Comparison of ENCODE assay signal across 29 cellular contexts in genomic region chr9:23556459-23556858, GRCh38.
DNase-seq lines count a peak whose midpoint lies in the region; ATAC-seq, FAIRE-seq and TF ChIP-seq lines count a peak whose summit lies in the region.
"Had no signal": no experiment of that assay in that cellular context is flagged by ENCODE, and none has a peak within 500 bp of the region (broad histone marks: within the 10 kb centered on the region; RNA-seq: fewer than 3 reads in every experiment).

No MANE protein-coding gene starts in this region.

- H4K20me1 ChIP-seq in mammary epithelial cell (ENCODE audit: insufficient read depth, low read length), result no peaks in the 10 kb centered on the region

- H3K4me1 Mint-ChIP-seq in nephron progenitor cell, result peaks cover 22% of the 10 kb centered on the region
- H3K4me1 Mint-ChIP-seq in activated T-helper 17 cell treated with anti-CD3 and anti-CD28 coated beads, Interleukin-2, amount 50 U/mL, for 72 hours, result no peaks in the 10 kb centered on the region
- H3K4me1 Mint-ChIP-seq: activated CD8-positive, alpha-beta memory T cell treated with anti-CD3 and anti-CD28 coated beads, Interleukin-2, amount 10 ng/mL, durations not matched to agents 7 days and 5 days; activated naive CD8-positive, alpha-beta T cell treated with anti-CD3 and anti-CD28 coated beads, Interleukin-2, amount 10 ng/mL, durations not matched to agents 7 days and 5 days; CD14-positive monocyte; central memory CD8-positive, alpha-beta T cell; naive B cell had no signal

- no TSS peak for BruUV-seq in mammary epithelial cell (replicated peaks; lab: Mats Ljungman, UMichigan)

- H3K4me3 ChIP-seq in mammary epithelial cell (replicated peaks in 1 of 3; ENCODE audit: insufficient read depth in 1 of 3, low read depth in 2 of 3, low read length in 3 of 3) (no peak overlapping the region), breast epithelium (no peak overlapping the region), astrocyte of the spinal cord (ENCODE audit: low read depth, low read length) (no peak overlapping the region)
- H3K4me3 ChIP-seq: ovary, right atrium auricular region, testis had no signal

- H3K4me1 ChIP-seq in mammary epithelial cell (ENCODE audit: insufficient read depth, low read length) (peaks cover 13% of the 10 kb centered on the region), breast epithelium (no peaks in the 10 kb centered on the region)
- H3K4me1 ChIP-seq: right atrium auricular region, testis had no signal

- dilution Hi-C loops in mammary epithelial cell (cut with HindIII; ENCODE audit: low sequenced_read_pairs), result no loop called here

- peaks cover 7% of the 10 kb centered on the region for H3K27me3 Mint-ChIP-seq in nephron progenitor cell (ENCODE audit: low read depth, poor library complexity)
- H3K27me3 Mint-ChIP-seq in activated T-helper 17 cell treated with anti-CD3 and anti-CD28 coated beads, Interleukin-2, amount 50 U/mL, for 72 hours, result no peaks in the 10 kb centered on the region
- H3K27me3 Mint-ChIP-seq: activated CD8-positive, alpha-beta memory T cell treated with anti-CD3 and anti-CD28 coated beads, Interleukin-2, amount 10 ng/mL, durations not matched to agents 7 days and 5 days; activated naive CD8-positive, alpha-beta T cell treated with anti-CD3 and anti-CD28 coated beads, Interleukin-2, amount 10 ng/mL, durations not matched to agents 7 days and 5 days; central memory CD8-positive, alpha-beta T cell; naive B cell had no signal

- no peak overlapping the region for H3K4me3 Mint-ChIP-seq in nephron progenitor cell
- no peak overlapping the region for H3K4me3 Mint-ChIP-seq in activated T-helper 17 cell treated with anti-CD3 and anti-CD28 coated beads, Interleukin-2, amount 50 U/mL, for 72 hours
- H3K4me3 Mint-ChIP-seq: activated CD8-positive, alpha-beta memory T cell treated with anti-CD3 and anti-CD28 coated beads, Interleukin-2, amount 10 ng/mL, durations not matched to agents 7 days and 5 days; activated naive CD8-positive, alpha-beta T cell treated with anti-CD3 and anti-CD28 coated beads, Interleukin-2, amount 10 ng/mL, durations not matched to agents 7 days and 5 days; activated T-cell treated with anti-CD3 and anti-CD28 coated beads, Interleukin-2, amount 50 U/mL, for 4 hours; CD14-positive monocyte; central memory CD8-positive, alpha-beta T cell; naive B cell had no signal

- no peak for ATAC-seq in activated T-helper 17 cell treated with anti-CD3 and anti-CD28 coated beads, Interleukin-2, amount 50 U/mL, for 72 hours (replicated peaks)
- ATAC-seq in HG02798 (IDR thresholded peaks at IDR 0.05; ENCODE audit: poor library complexity, unreplicated experiment), result no peak
- ATAC-seq: activated CD4-positive, CD25-positive, alpha-beta regulatory T cell treated with anti-CD3 and anti-CD28 coated beads, Interleukin-2, amount 50 U/mL, for 24 hours; activated CD8-positive, alpha-beta memory T cell treated with anti-CD3 and anti-CD28 coated beads, Interleukin-2, amount 10 ng/mL, durations not matched to agents 7 days and 5 days; activated T-cell treated with anti-CD3 and anti-CD28 coated beads, Interleukin-2, amount 50 U/mL, for 4 hours; left ventricle myocardium superior had no signal

- in situ Hi-C loops in mammary epithelial cell (cut with MboI; ENCODE audit: low sequenced_read_pairs in 2 of 2) (no loop called here), astrocyte of the spinal cord (cut with HindIII; ENCODE audit: low sequenced_read_pairs) (no loop called here)

- DNase-seq in mammary epithelial cell, result peak; percentile 66
- no peak for DNase-seq in breast epithelium (ENCODE audit: low spot score in 2 of 2)
- DNase-seq in astrocyte of the spinal cord (ENCODE audit: low read depth, low spot score), result peak; percentile 9
- DNase-seq in nephron progenitor cell, result no peak
- no peak for DNase-seq in RCC 7860 (ENCODE audit: low spot score)
- no peak for DNase-seq in NCI-H1092 treated with DMSO at 0.1 percent for 48 hours (lab: John Stamatoyannopoulos, UW)
- DNase-seq: activated CD4-positive, alpha-beta T cell treated with anti-CD3 and anti-CD28 coated beads, Interleukin-2, amount 50 U/mL, for 4 hours; activated CD8-positive, alpha-beta memory T cell treated with anti-CD3 and anti-CD28 coated beads, Interleukin-2, amount 10 ng/mL, durations not matched to agents 7 days and 5 days; activated gamma-delta T cell treated with Interleukin-2 at 50 U/mL for 16 hours; activated naive CD8-positive, alpha-beta T cell treated with anti-CD3 and anti-CD28 coated beads, Interleukin-2, amount 10 ng/mL, durations not matched to agents 7 days and 5 days; activated T-cell treated with anti-CD3 and anti-CD28 coated beads, Interleukin-2, amount 50 U/mL, for 4 hours; HCEC 1CT; Karpas-422; left ventricle myocardium superior; naive B cell; ovary; Right ventricle myocardium superior; small intestine; stimulated activated naive CD4-positive, alpha-beta T cell treated with Interleukin-2 at 50 U/mL for 16 hours; testis had no signal

- H2AFZ ChIP-seq in mammary epithelial cell (ENCODE audit: low read depth, low read length), result no peak overlapping the region

- H3K27ac ChIP-seq in mammary epithelial cell (ENCODE audit: insufficient read depth, low read depth, low read length) (no peak overlapping the region), breast epithelium (no peak overlapping the region)
- H3K27ac ChIP-seq: ovary, right atrium auricular region, testis had no signal

- CTCF ChIA-PET in mammary epithelial cell (lab: Charles Lee; ENCODE audit: low non-redundant PET), result no interaction called here

- 13% methylated on average over 1 of the region's 1 CpG for WGBS in mammary epithelial cell (ENCODE audit: low coverage, missing lambda C conversion rate)

- FAIRE-seq in RCC 7860 (lab: Jason Lieb, UNC), result no peak
- FAIRE-seq: A204.1, astrocyte, islet of Langerhans, small intestine had no signal

- no peak overlapping the region for H3K4me2 ChIP-seq in mammary epithelial cell (ENCODE audit: insufficient read depth, low read depth, low read length)

- intact Hi-C loops in mammary epithelial cell (cut with micrococcal nuclease), result no loop called here
- intact Hi-C loops in breast epithelium (cut with DNase I; ENCODE audit: low total_unique reads), result no loop called here

- TF ChIP-seq POLR2A in breast epithelium (IDR thresholded peaks at IDR 0.05), result no peak

- H3K79me2 ChIP-seq in mammary epithelial cell (ENCODE audit: insufficient read depth, low read length), result no peaks in the 10 kb centered on the region

- H3K9me3 ChIP-seq in mammary epithelial cell (replicated peaks; ENCODE audit: insufficient read depth, low read length) (no peaks in the 10 kb centered on the region), breast epithelium (no peaks in the 10 kb centered on the region)
- H3K9me3 ChIP-seq: ovary, right atrium auricular region, testis had no signal

- no peaks in the 10 kb centered on the region for H3K9me3 Mint-ChIP-seq in nephron progenitor cell
- H3K9me3 Mint-ChIP-seq in activated T-helper 17 cell treated with anti-CD3 and anti-CD28 coated beads, Interleukin-2, amount 50 U/mL, for 72 hours, result peaks cover 9% of the 10 kb centered on the region

- H3K36me3 ChIP-seq in mammary epithelial cell (ENCODE audit: insufficient read depth, low read length) (no peaks in the 10 kb centered on the region), breast epithelium (no peaks in the 10 kb centered on the region)
- H3K36me3 ChIP-seq: ovary, right atrium auricular region had no signal

- peak overlapping the region; percentile 64 for H3K27ac Mint-ChIP-seq in nephron progenitor cell
- H3K27ac Mint-ChIP-seq in activated T-helper 17 cell treated with anti-CD3 and anti-CD28 coated beads, Interleukin-2, amount 50 U/mL, for 72 hours, result no peak overlapping the region
- H3K27ac Mint-ChIP-seq: activated CD8-positive, alpha-beta memory T cell treated with anti-CD3 and anti-CD28 coated beads, Interleukin-2, amount 10 ng/mL, durations not matched to agents 7 days and 5 days; activated naive CD8-positive, alpha-beta T cell treated with anti-CD3 and anti-CD28 coated beads, Interleukin-2, amount 10 ng/mL, durations not matched to agents 7 days and 5 days had no signal

- H3K36me3 Mint-ChIP-seq in nephron progenitor cell (ENCODE audit: low read depth), result no peaks in the 10 kb centered on the region
- no peaks in the 10 kb centered on the region for H3K36me3 Mint-ChIP-seq in activated T-helper 17 cell treated with anti-CD3 and anti-CD28 coated beads, Interleukin-2, amount 50 U/mL, for 72 hours (ENCODE audit: low read depth)
- H3K36me3 Mint-ChIP-seq: activated CD8-positive, alpha-beta memory T cell treated with anti-CD3 and anti-CD28 coated beads, Interleukin-2, amount 10 ng/mL, durations not matched to agents 7 days and 5 days; activated naive CD8-positive, alpha-beta T cell treated with anti-CD3 and anti-CD28 coated beads, Interleukin-2, amount 10 ng/mL, durations not matched to agents 7 days and 5 days; CD14-positive monocyte; naive B cell had no signal

- H3K9ac ChIP-seq in mammary epithelial cell (ENCODE audit: insufficient read depth, low read length), result no peak overlapping the region

- H3K27me3 ChIP-seq in mammary epithelial cell (ENCODE audit: insufficient read depth, low read length), result no peaks in the 10 kb centered on the region
- no peaks in the 10 kb centered on the region for H3K27me3 ChIP-seq in breast epithelium
- H3K27me3 ChIP-seq: ovary, right atrium auricular region, testis had no signal

- no peak for TF ChIP-seq CTCF in mammary epithelial cell (conservative IDR thresholded peaks at IDR 0.05 in 1 of 2, IDR thresholded peaks at IDR 0.05 in 1 of 2; ENCODE audit: extremely low read depth in 1 of 2, insufficient read depth in 1 of 2, low read depth in 1 of 2, low read length in 2 of 2)
- no peak for TF ChIP-seq CTCF in breast epithelium (IDR thresholded peaks at IDR 0.05)
- no peak for TF ChIP-seq CTCF in astrocyte of the spinal cord (IDR thresholded peaks at IDR 0.05; ENCODE audit: low read depth, low read length)
- TF ChIP-seq CTCF in nephron progenitor cell (IDR thresholded peaks at IDR 0.05), result no peak

Comparison
In these comparisons a context has a peak if more than half of its experiments do, and no peak if none do; other contexts are left out.
1. DNase-seq: peak in mammary epithelial cell (single experiment) and astrocyte of the spinal cord (single experiment); none in breast epithelium (0 of 2), nephron progenitor cell (single experiment), RCC 7860 (single experiment) and NCI-H1092 treated with DMSO at 0.1 percent for 48 hours (single experiment).